ENCODE assay signal across 20 cellular contexts in the genomic region with DNA sequence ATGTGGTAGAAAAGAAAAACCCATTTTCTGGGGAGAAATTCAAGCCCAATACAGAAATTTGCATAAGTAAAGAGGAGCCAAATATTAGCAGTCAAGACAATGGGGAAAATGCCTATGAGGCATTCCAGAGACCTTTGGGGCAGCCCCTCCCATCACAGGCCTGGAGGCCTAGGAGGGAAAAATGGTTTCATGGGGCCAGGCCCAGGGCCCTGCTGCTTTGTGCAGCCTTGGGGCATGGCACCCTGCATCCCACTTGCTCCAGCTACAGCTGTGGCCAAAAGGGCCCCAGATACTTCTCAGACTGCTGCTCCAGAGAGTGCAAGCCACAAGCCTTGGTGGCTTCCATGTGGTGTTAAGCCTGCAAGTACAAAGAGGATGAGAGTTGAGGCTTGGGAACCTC. TPM values are rescaled to one million over a fixed set of nuclear protein-coding genes. Genes with fewer than 3 reads are reported as not detected.
A peak's percentile ranks its signal among the peaks of the same experiment; 100 is the strongest.
DNase-seq lines count a peak whose midpoint lies in the region; ATAC-seq, FAIRE-seq and TF ChIP-seq lines count a peak whose summit lies in the region.
"Had no signal": no experiment of that assay in that cellular context is flagged by ENCODE, and none has a peak within 500 bp of the region (broad histone marks: within the 10 kb centered on the region; RNA-seq: fewer than 3 reads in every experiment).

No MANE protein-coding gene starts in this region.

- ATAC-seq in K562 (no peak), aorta (ENCODE audit: low FRiP score) (no peak), HG03280 (IDR thresholded peaks at IDR 0.05; ENCODE audit: unreplicated experiment) (no peak)

- no peaks in the 10 kb centered on the region for H3K9me1 ChIP-seq in K562 (ENCODE audit: control insufficient read depth, insufficient read depth, low read length)

- peaks cover 21 to 34% of the 10 kb centered on the region in 2 donors for H3K36me3 Mint-ChIP-seq in CD14-positive monocyte

- POLR2A ChIA-PET in K562 (lab: Yijun Ruan, JAX) = no interaction called here

- TF ChIP-seq CTCF in CD14-positive monocyte (IDR thresholded peaks at IDR 0.05) = no peak
- no peak for TF ChIP-seq CTCF in K562 (IDR thresholded peaks at IDR 0.05 in 2 of 3, conservative IDR thresholded peaks at IDR 0.05 in 1 of 3; ENCODE audit: insufficient read depth in 2 of 3, low read depth in 1 of 3, low read length in 3 of 3)
- TF ChIP-seq CTCF in neutrophil (IDR thresholded peaks at IDR 0.05) = no peak

- H3K4me2 ChIP-seq in K562 (ENCODE audit: insufficient read depth, low read length) = no peak overlapping the region
- H3K4me2 ChIP-seq: BLaER1 had no signal

- no peaks in the 10 kb centered on the region for H3K79me2 ChIP-seq in K562 (ENCODE audit: control insufficient read depth, insufficient read depth, low read length)

- no peaks in the 10 kb centered on the region for H4K20me1 ChIP-seq in K562 (replicated peaks; ENCODE audit: control insufficient read depth, insufficient read depth, low read length)
- H4K20me1 ChIP-seq: BLaER1 had no signal

- H3K36me3 ChIP-seq in K562 (ENCODE audit: control insufficient read depth, insufficient read depth, low read length) (no peaks in the 10 kb centered on the region), neutrophil (no peaks in the 10 kb centered on the region), aorta (ENCODE audit: control insufficient read depth in 1 of 2, insufficient read depth in 2 of 2, low read length in 1 of 2) (no peaks in the 10 kb centered on the region)
- H3K36me3 ChIP-seq: BLaER1 had no signal

- peaks cover 12 to 29% (median 21%) of the 10 kb centered on the region in 7 donors for H3K9me3 Mint-ChIP-seq in CD14-positive monocyte

- peak overlapping the region; percentile 94 to 99 (median 99) for H3K27ac Mint-ChIP-seq in CD14-positive monocyte
- H3K27ac Mint-ChIP-seq: B cell; CD4-positive, alpha-beta memory T cell had no signal

- no TSS peak for BruUV-seq in K562 (replicated peaks; lab: Mats Ljungman, UMichigan)

- intact Hi-C loops in CD14-positive monocyte (cut with micrococcal nuclease) = no loop called here
- intact Hi-C loops in K562 (cut with micrococcal nuclease) = no loop called here
- intact Hi-C loops in aorta (cut with DNase I) = no loop called here

- no peak for TF ChIP-seq RAD21 in K562 (CRISPR knock-in tag; conservative IDR thresholded peaks at IDR 0.05 in 1 of 2, IDR thresholded peaks at IDR 0.05 in 1 of 2)

- no peak overlapping the region for H2AFZ ChIP-seq in K562 (ENCODE audit: low read depth, low read length)

- no peak for DNase-seq in CD14-positive monocyte (ENCODE audit: low spot score)
- DNase-seq in K562 (ENCODE audit: extremely low read depth in 1 of 4, low spot score in 3 of 4) = no peak
- DNase-seq in aorta = no peak
- no peak for DNase-seq in NCI-H345 (lab: John Stamatoyannopoulos, UW)
- DNase-seq: Calu3; CD4-positive, alpha-beta memory T cell; COR-L47; DMS53; DMS79 treated with DMSO at 0.1 percent for 48 hours; GF-D8; GOT3; HCEC 1CT had no signal

- no peak for TF ChIP-seq EP300 in K562 (IDR thresholded peaks at IDR 0.05; ENCODE audit: low read length)

- H3K4me3 Mint-ChIP-seq in CD14-positive monocyte = no peak overlapping the region
- H3K4me3 Mint-ChIP-seq: B cell; CD4-positive, alpha-beta memory T cell had no signal

- peaks cover 86% of the 10 kb centered on the region for H3K4me1 Mint-ChIP-seq in CD14-positive monocyte
- H3K4me1 Mint-ChIP-seq: CD4-positive, alpha-beta memory T cell had no signal

- H3K27ac ChIP-seq in K562 (ENCODE audit: extremely low read depth, low read depth, low read length) (no peak overlapping the region), neutrophil (peak overlapping the region; percentile 86), aorta (ENCODE audit: low read depth in 1 of 2, low read length in 2 of 2) (no peak overlapping the region)
- H3K27ac ChIP-seq: BLaER1 had no signal

- peaks cover 0 to 5% (median 0%) of the 10 kb centered on the region in 3 donors for H3K27me3 Mint-ChIP-seq in CD14-positive monocyte (ENCODE audit: low read depth in 3 of 3)
- H3K27me3 Mint-ChIP-seq: B cell; CD4-positive, alpha-beta memory T cell had no signal

- H3K4me3 ChIP-seq in K562 = no peak overlapping the region
- H3K4me3 ChIP-seq in neutrophil (ENCODE audit: low read depth in 1 of 2, low read length in 1 of 2) = no peak overlapping the region
- no peak overlapping the region for H3K4me3 ChIP-seq in aorta (ENCODE audit: low read length in 2 of 2)
- H3K4me3 ChIP-seq: BLaER1 had no signal

- CTCF ChIA-PET in K562 (lab: Yijun Ruan, JAX; ENCODE audit: low intra/inter-chr PET ratio) = no interaction called here

- FAIRE-seq in K562 (lab: Jason Lieb, UNC) = no peak
- FAIRE-seq: GM12891, GM18507, H54 had no signal

- peaks cover 0 to 9% of the 10 kb centered on the region in 2 experiments; a peak in 2 of 5 replicates for H3K4me1 ChIP-seq in K562 (replicated peaks in 1 of 2; ENCODE audit: control insufficient read depth in 2 of 2, insufficient read depth in 2 of 2, low read length in 2 of 2)
- peaks cover 43 to 51% of the 10 kb centered on the region in 2 experiments for H3K4me1 ChIP-seq in neutrophil (ENCODE audit: control insufficient read depth in 1 of 2, insufficient read depth in 1 of 2, low read depth in 1 of 2, low read length in 1 of 2)
- no peaks in the 10 kb centered on the region for H3K4me1 ChIP-seq in aorta (ENCODE audit: control insufficient read depth in 1 of 2, insufficient read depth in 2 of 2, low read length in 2 of 2)
- H3K4me1 ChIP-seq: BLaER1 had no signal

- H3K9ac ChIP-seq in K562 (ENCODE audit: insufficient read depth in 1 of 2, low read depth in 2 of 2, low read length in 2 of 2) = no peak overlapping the region
- H3K9ac ChIP-seq: BLaER1 had no signal

- in situ Hi-C loops in K562 (cut with MboI) = no loop called here

- no peak for TF ChIP-seq POLR2A in K562 (conservative IDR thresholded peaks at IDR 0.05)

- H3K9me3 ChIP-seq in K562 (replicated peaks; ENCODE audit: control insufficient read depth, insufficient read depth, low read depth, low read length) = no peaks in the 10 kb centered on the region; the same call in 1 of the 2 replicates
- no peaks in the 10 kb centered on the region for H3K9me3 ChIP-seq in neutrophil
- no peaks in the 10 kb centered on the region for H3K9me3 ChIP-seq in aorta (ENCODE audit: control insufficient read depth, low read length)

- H3K27me3 ChIP-seq in K562 (ENCODE audit: control insufficient read depth in 2 of 2, insufficient read depth in 2 of 2, low read length in 2 of 2) (peaks cover 3 to 5% of the 10 kb centered on the region in 2 experiments; a peak in 2 of 5 replicates), neutrophil (no peaks in the 10 kb centered on the region), aorta (ENCODE audit: control insufficient read depth in 1 of 2, insufficient read depth in 2 of 2, low read length in 1 of 2) (no peaks in the 10 kb centered on the region)
- H3K27me3 ChIP-seq: BLaER1 had no signal

TF ChIP-seq in K562, 482 proteins besides CTCF, POLR2A, EP300 and RAD21 (continues in another document):
- TF ChIP-seq CBX5 (IDR thresholded peaks at IDR 0.05; ENCODE audit: borderline replicate concordance, low read depth) (0 out of 2 replicates have a peak, but pooled peaks have one; percentile 18), ARID4B (CRISPR knock-in tag; IDR thresholded peaks at IDR 0.05) (no peak)

RNA-seq across cellular contexts. Expression of gene CYP1B1, which starts 51.3 kb away (rescaled TPM):
- polyA plus RNA-seq in CD14-positive monocyte = 100 to 1,000 TPM; 162 to 250 TPM
- not detected in 2 replicates for total RNA-seq in K562 (2011; cell fraction: chromatin; rRNA removed; ENCODE audit: low replicate concordance)
- total RNA-seq in K562 (2011; cell fraction: nucleolus; rRNA removed) = not detected in 2 replicates
- not detected in 2 replicates for total RNA-seq in K562 (2011; cell fraction: nucleoplasm; rRNA removed)
- total RNA-seq in K562 (2014; rRNA removed) = not detected in 2 replicates
- total RNA-seq in K562 (2014; rRNA removed; fragmentation: Illumina TruSeq; extraction: Trizol) = not detected in 2 replicates
- total RNA-seq in K562 (2015; rRNA removed; fragmentation: Illumina TruSeq; extraction: Trizol) = not detected in 2 replicates
- total RNA-seq in K562 (2021) = 0.07 and 0.13 TPM in 2 replicates
- polyA plus RNA-seq in K562 (2011; rRNA removed) = not detected in 2 replicates
- not detected in 2 replicates for polyA plus RNA-seq in K562 (2011; cell fraction: cytosol; rRNA removed)
- polyA plus RNA-seq in K562 (2011; cell fraction: nucleus; rRNA removed) = not detected in 2 replicates
- polyA plus RNA-seq in K562 (2012) = not detected in 2 replicates
- not detected in 2 replicates for polyA plus RNA-seq in K562 (2014; fragmentation: Illumina TruSeq; extraction: Trizol)
- polyA plus RNA-seq in K562 (2014; fragmentation: Nextera tagmentation; extraction: Ambion mirVana) = not detected
- not detected in 2 replicates for polyA plus RNA-seq in K562 (2014; rRNA removed)
- polyA minus RNA-seq in K562 (2011; rRNA and poly(A)+ RNA removed) = not detected in 2 replicates
- polyA minus RNA-seq in K562 (2011; cell fraction: cytosol; rRNA and poly(A)+ RNA removed) = not detected in 2 replicates
- polyA minus RNA-seq in K562 (2011; cell fraction: nucleus; rRNA and poly(A)+ RNA removed) = not detected in 2 replicates
- total RNA-seq in aorta = 100 to 1,000 TPM; 114 to 115 TPM
- polyA plus RNA-seq in aorta = 10 to 100 TPM in 1 of 2 donors, 1 to 10 TPM in 1; 7.3 to 10.4 TPM
- total RNA-seq: G401 had no signal

Comparison
In these comparisons a context has a peak if more than half of its experiments do, and no peak if none do; other contexts are left out.
1. RNA of gene CYP1B1, which starts 51.3 kb away (polyA plus RNA-seq): 162 to 250 TPM in CD14-positive monocyte; 7.3 to 10.4 TPM in aorta and not detected in K562; every median in the first group is over 10 times any median in the second.